In genomic region chr2:9205963-9206948, GRCh38 we compare ENCODE assay signal across 8 cellular contexts. TPM values are rescaled to one million over a fixed set of nuclear protein-coding genes. Genes with fewer than 3 reads are reported as not detected.
DNase-seq lines count a peak whose midpoint lies in the region; ATAC-seq, FAIRE-seq and TF ChIP-seq lines count a peak whose summit lies in the region.

Gene ASAP2, plus strand, starts transcription at chr2:9206812. Its CDS starts 293 bp downstream, at chr2:9207105.

- FAIRE-seq in HTR-8/SVneo (lab: Jason Lieb, UNC): peak; percentile 88
- no peak for FAIRE-seq in RCC 7860 (lab: Jason Lieb, UNC)

- peak; percentile 79 to 87 for TF ChIP-seq CTCF in right atrium auricular region (IDR thresholded peaks at IDR 0.05)

- H3K27ac ChIP-seq in right atrium auricular region: peak within 1 kb of the TSS; percentile 82 to 92

- peak within 1 kb of the TSS; percentile 78 to 83 for H3K4me3 ChIP-seq in right atrium auricular region

- H3K27me3 ChIP-seq in right atrium auricular region: no peaks in the 10 kb centered on the region

- no peaks in the 10 kb centered on the region for H3K9me3 ChIP-seq in right atrium auricular region

- DNase-seq in CD1c-positive myeloid dendritic cell (ENCODE audit: extremely low spot score) (peak; percentile 69), HTR-8/SVneo (ENCODE audit: insufficient read length, low spot score) (peak; percentile 87), RCC 7860 (ENCODE audit: low spot score) (peak; percentile 37), anterior cingulate cortex (lab: John Stamatoyannopoulos, UW) (peak in 47 of 58 donors; percentile 29 to 87 (median 58)), right atrium auricular region (ENCODE audit: low spot score) (peak; percentile 70), pons (ENCODE audit: low spot score) (peak; percentile 61)

- peaks cover 0 to 23% of the 10 kb centered on the region in 2 donors for H3K4me1 ChIP-seq in right atrium auricular region

- no peaks in the 10 kb centered on the region for H3K36me3 ChIP-seq in right atrium auricular region

- ATAC-seq in GM19351 (IDR thresholded peaks at IDR 0.05; ENCODE audit: unreplicated experiment) (peak; percentile 68), HG02610 (IDR thresholded peaks at IDR 0.05; ENCODE audit: unreplicated experiment) (no peak)

RNA-seq across cellular contexts. Expression of gene ASAP2, which starts in this region (rescaled TPM):
- total RNA-seq in right atrium auricular region: 10 to 100 TPM; 13.2 to 20.3 TPM

Comparison
In these comparisons a context has a peak if more than half of its experiments do, and no peak if none do; other contexts are left out.
1. DNase-seq: peak in every context shown above with its lines; median percentile 87 in HTR-8/SVneo; 70 in right atrium auricular region; 69 in CD1c-positive myeloid dendritic cell; 61 in pons; 58 in anterior cingulate cortex; 37 in RCC 7860.